Comparison of ENCODE assay signal across 15 cellular contexts in genomic region chr11:94170953-94171352, GRCh38. TPM values are rescaled to one million over a fixed set of nuclear protein-coding genes. Genes with fewer than 3 reads are reported as not detected.
DNase-seq lines count a peak whose midpoint lies in the region; ATAC-seq and TF ChIP-seq lines count a peak whose summit lies in the region.
"Had no signal": no experiment of that assay in that cellular context is flagged by ENCODE, and none has a peak within 500 bp of the region (broad histone marks: within the 10 kb centered on the region; RNA-seq: fewer than 3 reads in every experiment).

No MANE protein-coding gene starts in this region.

- H3K4me1 Mint-ChIP-seq in CD4-positive, alpha-beta memory T cell, result peaks cover 17 to 38% (median 34%) of the 10 kb centered on the region in 4 donors
- peaks cover 45% of the 10 kb centered on the region for H3K4me1 Mint-ChIP-seq in central memory CD8-positive, alpha-beta T cell

- H2BK15ac ChIP-seq in mesenchymal stem cell (ENCODE audit: low read depth, poor library complexity, severe bottlenecking), result no peak overlapping the region

- H3K36me3 ChIP-seq in CD4-positive, alpha-beta memory T cell (ENCODE audit: insufficient read depth, low read length), result no peaks in the 10 kb centered on the region
- peaks cover 5 to 11% of the 10 kb centered on the region in 2 experiments for H3K36me3 ChIP-seq in mesenchymal stem cell (ENCODE audit: control insufficient read depth in 1 of 2, insufficient read depth in 2 of 2, low read depth in 1 of 2, low read length in 2 of 2)
- H3K36me3 ChIP-seq in right lobe of liver, result no peaks in the 10 kb centered on the region
- no peaks in the 10 kb centered on the region for H3K36me3 ChIP-seq in Peyer's patch
- H3K36me3 ChIP-seq: BE2C had no signal

- H3K27ac Mint-ChIP-seq in CD4-positive, alpha-beta memory T cell, result peak overlapping the region in 4 of 7 donors; percentile 13 to 58 (median 32)
- H3K27ac Mint-ChIP-seq in central memory CD8-positive, alpha-beta T cell (ENCODE audit: low read depth), result peak overlapping the region; percentile 0
- H3K27ac Mint-ChIP-seq: CD8-positive, alpha-beta T cell had no signal

- no peak overlapping the region for H3K4me3 Mint-ChIP-seq in CD4-positive, alpha-beta memory T cell
- no peak overlapping the region for H3K4me3 Mint-ChIP-seq in central memory CD8-positive, alpha-beta T cell
- H3K4me3 Mint-ChIP-seq: CD14-positive monocyte; CD8-positive, alpha-beta T cell had no signal

- H3K27me3 ChIP-seq in CD4-positive, alpha-beta memory T cell (ENCODE audit: insufficient read depth, low read length), result no peaks in the 10 kb centered on the region
- no peaks in the 10 kb centered on the region for H3K27me3 ChIP-seq in mesenchymal stem cell (ENCODE audit: control insufficient read depth in 1 of 2, insufficient read depth in 1 of 2, low read length in 2 of 2)
- H3K27me3 ChIP-seq in right lobe of liver, result no peaks in the 10 kb centered on the region
- H3K27me3 ChIP-seq in Peyer's patch, result no peaks in the 10 kb centered on the region
- H3K27me3 ChIP-seq: BE2C; BLaER1 treated with 17β-estradiol and CSF1 and Interleukin-3, amounts not matched to agents 10 nM and 100 nM had no signal

- H3K4me1 ChIP-seq in CD4-positive, alpha-beta memory T cell (ENCODE audit: insufficient read depth, low read length), result no peaks in the 10 kb centered on the region
- H3K4me1 ChIP-seq in mesenchymal stem cell (ENCODE audit: control insufficient read depth, insufficient read depth, low read depth, low read length) (no peaks in the 10 kb centered on the region), right lobe of liver (no peaks in the 10 kb centered on the region), Peyer's patch (peaks cover 0 to 7% (median 0%) of the 10 kb centered on the region in 4 donors)
- H3K4me1 ChIP-seq: A549, Caco-2 had no signal

- H2BK120ac ChIP-seq in mesenchymal stem cell (ENCODE audit: low read depth, low read length), result no peak overlapping the region

- H3K27me3 Mint-ChIP-seq in CD4-positive, alpha-beta memory T cell, result no peaks in the 10 kb centered on the region
- H3K27me3 Mint-ChIP-seq in central memory CD8-positive, alpha-beta T cell, result no peaks in the 10 kb centered on the region

- no peak for TF ChIP-seq POLR2A in right lobe of liver (IDR thresholded peaks at IDR 0.05)
- no peak for TF ChIP-seq POLR2A in Peyer's patch (IDR thresholded peaks at IDR 0.05)

- intact Hi-C loops in CD4-positive, alpha-beta memory T cell (cut with micrococcal nuclease), result no loop called here
- intact Hi-C loops in right lobe of liver (cut with DNase I), result no loop called here

- H3K79me1 ChIP-seq in mesenchymal stem cell (replicated peaks; ENCODE audit: low read length, poor library complexity, severe bottlenecking), result peaks cover 50% of the 10 kb centered on the region

- peaks cover 10 to 30% of the 10 kb centered on the region in 2 donors for H3K36me3 Mint-ChIP-seq in CD4-positive, alpha-beta memory T cell
- H3K36me3 Mint-ChIP-seq in central memory CD8-positive, alpha-beta T cell (ENCODE audit: insufficient read depth), result no peaks in the 10 kb centered on the region

- CTCF ChIA-PET in CD4-positive, alpha-beta memory T cell (lab: Charles Lee; ENCODE audit: partially characterized antibody), result interaction anchor here (0.7 to 1.1 kb wide), 5 partner anchors 11 to 334 kb away, joined by 3 to 8 read pairs (median 3); no protein-coding TSS in a partner anchor

- H3K14ac ChIP-seq in mesenchymal stem cell (ENCODE audit: low read length in 2 of 2), result no peak overlapping the region

- H3K9me3 Mint-ChIP-seq in CD4-positive, alpha-beta memory T cell, result peaks cover 0 to 8% (median 2%) of the 10 kb centered on the region in 8 donors
- H3K9me3 Mint-ChIP-seq in central memory CD8-positive, alpha-beta T cell, result no peaks in the 10 kb centered on the region
- H3K9me3 Mint-ChIP-seq: CD14-positive monocyte had no signal

- no peak for ATAC-seq in central memory CD8-positive, alpha-beta T cell (replicated peaks; ENCODE audit: extremely low read depth, poor library complexity, severe bottlenecking)
- ATAC-seq in HG02623 (IDR thresholded peaks at IDR 0.05; ENCODE audit: unreplicated experiment) (no peak), GM21423 (IDR thresholded peaks at IDR 0.05; ENCODE audit: unreplicated experiment) (no peak), right lobe of liver (no peak)
- ATAC-seq: CD8-positive, alpha-beta T cell had no signal

- H3K18ac ChIP-seq in mesenchymal stem cell (ENCODE audit: low read depth in 1 of 2, low read length in 2 of 2), result no peak overlapping the region

- H3K9me3 ChIP-seq in CD4-positive, alpha-beta memory T cell (ENCODE audit: control insufficient read depth in 1 of 2, low read length in 2 of 2), result no peaks in the 10 kb centered on the region
- no peaks in the 10 kb centered on the region for H3K9me3 ChIP-seq in mesenchymal stem cell (ENCODE audit: control insufficient read depth, low read length)
- no peaks in the 10 kb centered on the region for H3K9me3 ChIP-seq in right lobe of liver
- H3K9me3 ChIP-seq in Peyer's patch, result no peaks in the 10 kb centered on the region
- H3K9me3 ChIP-seq: A549, BE2C, Caco-2 had no signal

- TF ChIP-seq CTCF in right lobe of liver (IDR thresholded peaks at IDR 0.05) (no peak), Peyer's patch (IDR thresholded peaks at IDR 0.05) (no peak)

- H3K4me2 ChIP-seq in mesenchymal stem cell (ENCODE audit: low read length, poor library complexity, severe bottlenecking), result no peak overlapping the region
- H3K4me2 ChIP-seq: A549 had no signal

- no peak overlapping the region for H2AK5ac ChIP-seq in mesenchymal stem cell (ENCODE audit: low read length, severe bottlenecking)

- no peak overlapping the region for H3K27ac ChIP-seq in CD4-positive, alpha-beta memory T cell (ENCODE audit: low read depth, low read length)
- H3K27ac ChIP-seq in mesenchymal stem cell (ENCODE audit: low read length, poor library complexity, severe bottlenecking) (no peak overlapping the region), right lobe of liver (no peak overlapping the region), Peyer's patch (no peak overlapping the region)
- H3K27ac ChIP-seq: A549; BLaER1 treated with 17β-estradiol and CSF1 and Interleukin-3, amounts not matched to agents 10 nM and 100 nM; GM23248 had no signal

- no peak overlapping the region for H3K4me3 ChIP-seq in CD4-positive, alpha-beta memory T cell (ENCODE audit: low read length in 2 of 2)
- H3K4me3 ChIP-seq in mesenchymal stem cell (ENCODE audit: insufficient read depth in 1 of 2, low read depth in 1 of 2, low read length in 2 of 2), result no peak overlapping the region
- no peak overlapping the region for H3K4me3 ChIP-seq in right lobe of liver
- H3K4me3 ChIP-seq in Peyer's patch, result no peak overlapping the region
- H3K4me3 ChIP-seq: A549; BLaER1 treated with 17β-estradiol and CSF1 and Interleukin-3, amounts not matched to agents 10 nM and 100 nM; GM23248 had no signal

- H4K91ac ChIP-seq in mesenchymal stem cell (ENCODE audit: low read length), result no peak overlapping the region

- H3K9ac ChIP-seq in mesenchymal stem cell (ENCODE audit: low read length), result peak overlapping the region; percentile 32
- H3K9ac ChIP-seq: BLaER1 treated with 17β-estradiol and CSF1 and Interleukin-3, amounts not matched to agents 10 nM and 100 nM; GM23248 had no signal

- no peak overlapping the region for H2AFZ ChIP-seq in mesenchymal stem cell (ENCODE audit: low read depth, low read length)
- H2AFZ ChIP-seq: GM23248 had no signal

- H3K4ac ChIP-seq in mesenchymal stem cell (ENCODE audit: low read depth in 1 of 2, low read length in 2 of 2), result no peak overlapping the region

- H2BK12ac ChIP-seq in mesenchymal stem cell (ENCODE audit: low read length in 2 of 2), result no peak overlapping the region

- POLR2A ChIA-PET in CD4-positive, alpha-beta memory T cell (lab: Charles Lee; ENCODE audit: partially characterized antibody), result interaction anchor here (0.6 kb wide), 1 partner anchor 88 kb away, joined by 3 read pairs; no protein-coding TSS in a partner anchor

- no peak overlapping the region for H4K8ac ChIP-seq in mesenchymal stem cell (ENCODE audit: low read length)

- H2BK5ac ChIP-seq in mesenchymal stem cell (ENCODE audit: low read depth, low read length, poor library complexity, severe bottlenecking), result no peak overlapping the region

- DNase-seq in CD4-positive, alpha-beta memory T cell, result no peak
- no peak for DNase-seq in central memory CD8-positive, alpha-beta T cell (ENCODE audit: low spot score in 2 of 2)
- DNase-seq in mesenchymal stem cell (no peak), right lobe of liver (no peak), Peyer's patch (no peak)
- DNase-seq: DMS153 had no signal

- no peak overlapping the region for H3K23ac ChIP-seq in mesenchymal stem cell (ENCODE audit: low read length in 2 of 2)

RNA-seq across cellular contexts. Expression of gene PANX1, which starts 42.3 kb away (rescaled TPM):
- total RNA-seq in CD4-positive, alpha-beta memory T cell, result 1 to 10 TPM; 7.6 to 8.3 TPM
- 1 to 10 TPM; 9.1 to 9.5 TPM for polyA plus RNA-seq in CD4-positive, alpha-beta memory T cell
- 32.0 TPM for polyA plus RNA-seq in mesenchymal stem cell (2013, experiment 1 of 2)
- 32.5 TPM for polyA plus RNA-seq in mesenchymal stem cell (2013, experiment 2 of 2)
- total RNA-seq in right lobe of liver (10 to 100 TPM in 5 of 6 experiments, 1 to 10 TPM in 1; 9.3 to 20.4 (median 13.7) TPM), Peyer's patch (10 to 100 TPM in 1 of 4 donors, 1 to 10 TPM in 3; 5.8 to 10.9 (median 8.6) TPM)
